In the genomic region with DNA sequence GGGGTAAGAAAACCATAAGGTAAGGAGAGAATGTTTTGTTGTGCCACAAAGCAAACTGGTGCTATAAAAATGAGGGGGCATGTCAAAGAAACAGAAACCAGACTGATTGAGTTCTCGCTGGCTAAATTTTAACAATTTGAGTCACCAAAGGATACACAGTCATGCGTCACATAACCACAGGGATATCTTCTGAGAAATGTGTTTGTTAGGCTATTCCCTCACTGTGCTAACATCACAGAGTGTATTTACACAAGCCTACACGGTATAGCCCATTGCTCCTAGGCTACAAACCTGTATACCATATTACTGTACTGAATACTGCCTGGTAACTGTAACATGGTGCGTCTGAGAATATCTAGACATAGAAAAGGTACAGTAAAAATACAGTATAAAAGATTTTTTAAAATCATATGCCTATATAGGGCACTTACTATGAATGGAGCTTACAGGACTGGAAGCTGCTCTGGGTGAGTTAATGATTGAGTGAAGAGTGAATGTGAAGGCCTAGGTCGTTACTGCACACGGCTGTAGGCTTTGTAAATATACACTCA, we compare ENCODE assay signal across 8 cellular contexts. TPM values are rescaled to one million over a fixed set of nuclear protein-coding genes. Genes with fewer than 3 reads are reported as not detected.
A peak's percentile ranks its signal among the peaks of the same experiment; 100 is the strongest.
DNase-seq lines count a peak whose midpoint lies in the region; ATAC-seq and TF ChIP-seq lines count a peak whose summit lies in the region.

No MANE protein-coding gene starts in this region.

- H3K9ac ChIP-seq in neuronal stem cell (ENCODE audit: low read depth, low read length, poor library complexity): no peak overlapping the region

- ATAC-seq in HG02759 (IDR thresholded peaks at IDR 0.05; ENCODE audit: unreplicated experiment): peak; percentile 98
- peak; percentile 69 for ATAC-seq in foreskin keratinocyte

- no peak overlapping the region for H3K18ac ChIP-seq in neuronal stem cell (ENCODE audit: low read length)

- H3K27me3 ChIP-seq in foreskin keratinocyte (no peaks in the 10 kb centered on the region), neuronal stem cell (ENCODE audit: control insufficient read depth in 3 of 3, insufficient read depth in 3 of 3, low read depth in 1 of 3, low read length in 3 of 3) (no peaks in the 10 kb centered on the region), BE2C (no peaks in the 10 kb centered on the region)

- no peak overlapping the region for H3K4ac ChIP-seq in neuronal stem cell (ENCODE audit: low read length)

- H3K79me1 ChIP-seq in neuronal stem cell (ENCODE audit: low read depth, low read length): no peaks in the 10 kb centered on the region

- no peak overlapping the region for H4K8ac ChIP-seq in neuronal stem cell (ENCODE audit: low read depth, low read length)

- no peak overlapping the region for H2BK15ac ChIP-seq in neuronal stem cell (ENCODE audit: low read length)

- no peak for TF ChIP-seq CTCF in foreskin keratinocyte (conservative IDR thresholded peaks at IDR 0.05)
- TF ChIP-seq CTCF in BE2C (IDR thresholded peaks at IDR 0.05; ENCODE audit: low read depth, low read length): no peak

- H3K4me3 ChIP-seq in neuronal stem cell (ENCODE audit: low read length in 2 of 2) (no peak overlapping the region), BE2C (ENCODE audit: low read depth, low read length) (no peak overlapping the region)

- H3K36me3 ChIP-seq in neuronal stem cell (replicated peaks in 1 of 2; ENCODE audit: control insufficient read depth in 2 of 2, insufficient read depth in 2 of 2, low read length in 2 of 2) (no peaks in the 10 kb centered on the region), BE2C (no peaks in the 10 kb centered on the region)

- peak; percentile 4 for DNase-seq in stimulated activated CD4-positive, alpha-beta T cell treated with anti-CD3 and anti-CD28 coated beads, Interleukin-1b, Interleukin-23, amount 100 ng/mL, for 48 hours
- no peak for DNase-seq in stimulated activated CD4-positive, alpha-beta T cell treated with anti-CD3 and anti-CD28 coated beads, Interleukin-4, amount 100 ng/mL, for 1 hour
- DNase-seq in RKO (ENCODE audit: low spot score): peak; percentile 59
- peak; percentile 49 to 54 for DNase-seq in foreskin keratinocyte
- DNase-seq in neuronal stem cell (ENCODE audit: low spot score): no peak
- no peak for DNase-seq in UCSD-AML1 (lab: John Stamatoyannopoulos, UW; ENCODE audit: unreplicated experiment)
- DNase-seq in BE2C: no peak

- no peak overlapping the region for H2AFZ ChIP-seq in neuronal stem cell (ENCODE audit: low read length)

- no peak overlapping the region for H4K91ac ChIP-seq in neuronal stem cell (ENCODE audit: low read depth, low read length, poor library complexity)

- H2BK120ac ChIP-seq in neuronal stem cell (ENCODE audit: low read depth, low read length): no peak overlapping the region

- no peak overlapping the region for H3K14ac ChIP-seq in neuronal stem cell (ENCODE audit: low read length)

- H3K9me3 ChIP-seq in neuronal stem cell (replicated peaks in 1 of 2; ENCODE audit: control insufficient read depth in 2 of 2, insufficient read depth in 1 of 2, low read depth in 1 of 2, low read length in 2 of 2): peaks cover 0 to 5% of the 10 kb centered on the region in 2 donors
- no peaks in the 10 kb centered on the region for H3K9me3 ChIP-seq in BE2C

- no peak overlapping the region for H2BK12ac ChIP-seq in neuronal stem cell (ENCODE audit: low read length)

- no peak overlapping the region for H3K4me2 ChIP-seq in neuronal stem cell (ENCODE audit: insufficient read depth, low read length, poor library complexity, severe bottlenecking)

- no peak overlapping the region for H3K27ac ChIP-seq in foreskin keratinocyte
- H3K27ac ChIP-seq in neuronal stem cell (replicated peaks; ENCODE audit: low read length): no peak overlapping the region

- H3K23ac ChIP-seq in neuronal stem cell (ENCODE audit: low read depth, low read length, poor library complexity): no peak overlapping the region

- H3K4me1 ChIP-seq in foreskin keratinocyte (peaks cover 8% of the 10 kb centered on the region), neuronal stem cell (ENCODE audit: control insufficient read depth in 2 of 2, insufficient read depth in 1 of 2, low read depth in 1 of 2, low read length in 2 of 2) (no peaks in the 10 kb centered on the region), BE2C (peaks cover 12% of the 10 kb centered on the region; the same call in 1 of the 2 replicates)

- WGBS in neuronal stem cell (ENCODE audit: extremely low coverage in 2 of 2, insufficient read length in 2 of 2, insufficient replicate concordance in 1 of 2), 2 donors: no CpG with 5 or more reads among the region's 6 CpGs

- H2BK5ac ChIP-seq in neuronal stem cell (ENCODE audit: low read length): no peak overlapping the region

- H2AK5ac ChIP-seq in neuronal stem cell (ENCODE audit: low read depth, low read length): no peak overlapping the region

RNA-seq across cellular contexts. Expression of gene FBXW7, which starts 50.1 kb away (rescaled TPM):
- total RNA-seq in foreskin keratinocyte: 39.3 and 41.0 TPM in 2 replicates
- 6.6 and 7.2 TPM in 2 replicates for polyA plus RNA-seq in foreskin keratinocyte
- polyA plus RNA-seq in neuronal stem cell (2013, experiment 1 of 2): 12.2 TPM
- 12.2 TPM for polyA plus RNA-seq in neuronal stem cell (2013, experiment 2 of 2)
- polyA plus RNA-seq in BE2C (2012; ENCODE audit: insufficient read depth, insufficient read length, low read depth): 16.9 TPM

Comparison
In these comparisons a context has a peak if more than half of its experiments do, and no peak if none do; other contexts are left out.
1. DNase-seq: peak in stimulated activated CD4-positive, alpha-beta T cell treated with anti-CD3 and anti-CD28 coated beads, Interleukin-1b, Interleukin-23, amount 100 ng/mL, for 48 hours (single experiment), RKO (single experiment) and foreskin keratinocyte (2 of 2); none in stimulated activated CD4-positive, alpha-beta T cell treated with anti-CD3 and anti-CD28 coated beads, Interleukin-4, amount 100 ng/mL, for 1 hour (single experiment), neuronal stem cell (single experiment), UCSD-AML1 (single experiment) and BE2C (single experiment).